9 cellular contexts compared by ENCODE assay signal in genomic region chr19:2495651-2496316, GRCh38. TPM values are rescaled to one million over a fixed set of nuclear protein-coding genes. Genes with fewer than 3 reads are reported as not detected.
DNase-seq lines count a peak whose midpoint lies in the region; ATAC-seq, FAIRE-seq and TF ChIP-seq lines count a peak whose summit lies in the region.
"Had no signal": no experiment of that assay in that cellular context is flagged by ENCODE, and none has a peak within 500 bp of the region (broad histone marks: within the 10 kb centered on the region; RNA-seq: fewer than 3 reads in every experiment).

No MANE protein-coding gene starts in this region.

- 0 out of 2 replicates have a peak, but pooled peaks cover 5% of the 10 kb centered on the region for H3F3A ChIP-seq in GM23338 (replicated peaks; ENCODE audit: low read depth)

- H3K9ac ChIP-seq in iPS-15b (ENCODE audit: low read depth, low read length), result no peak overlapping the region

- H3K4me1 Mint-ChIP-seq in GM23338, result peaks cover 25% of the 10 kb centered on the region; the same call in 2 of the 3 replicates
- H3K4me1 Mint-ChIP-seq in activated naive CD8-positive, alpha-beta T cell treated with anti-CD3 and anti-CD28 coated beads, Interleukin-2, amount 10 ng/mL, durations not matched to agents 7 days and 5 days, result peaks cover 14% of the 10 kb centered on the region

- no peaks in the 10 kb centered on the region for H3K9me3 ChIP-seq in iPS-15b (ENCODE audit: control insufficient read depth, insufficient read depth, low read length)
- no peaks in the 10 kb centered on the region for H3K9me3 ChIP-seq in small intestine (ENCODE audit: control insufficient read depth, low read depth)

- H3K27me3 Mint-ChIP-seq in GM23338 (ENCODE audit: insufficient read depth, low read depth, poor library complexity), result peaks cover 31% of the 10 kb centered on the region
- peaks cover 22% of the 10 kb centered on the region for H3K27me3 Mint-ChIP-seq in activated naive CD8-positive, alpha-beta T cell treated with anti-CD3 and anti-CD28 coated beads, Interleukin-2, amount 10 ng/mL, durations not matched to agents 7 days and 5 days

- 16 to 26% (median 22%) methylated on average over 13 to 16 of the region's 16 CpGs for WGBS in small intestine, 3 donors

- no peaks in the 10 kb centered on the region for H3K9me2 ChIP-seq in GM23338 (ENCODE audit: insufficient read depth)

- H4K20me1 ChIP-seq in GM23338 (replicated peaks; ENCODE audit: insufficient read depth), result no peaks in the 10 kb centered on the region

- H3K27ac Mint-ChIP-seq in GM23338, result no peak overlapping the region
- no peak overlapping the region for H3K27ac Mint-ChIP-seq in activated naive CD8-positive, alpha-beta T cell treated with anti-CD3 and anti-CD28 coated beads, Interleukin-2, amount 10 ng/mL, durations not matched to agents 7 days and 5 days

- H3K4me3 ChIP-seq in GM23338 (peak overlapping the region; percentile 60; the same call in 1 of the 2 replicates), iPS-15b (ENCODE audit: low read depth, low read length) (peak overlapping the region; percentile 52), small intestine (ENCODE audit: low read depth in 1 of 2, low read length in 2 of 2) (no peak overlapping the region)

- H3K4me2 ChIP-seq in GM23338, result peak overlapping the region; percentile 78

- no peak overlapping the region for H2AFZ ChIP-seq in GM23338

- DNase-seq in GM23338 (ENCODE audit: low spot score), result no peak
- DNase-seq in activated naive CD8-positive, alpha-beta T cell treated with anti-CD3 and anti-CD28 coated beads, Interleukin-2, amount 10 ng/mL, durations not matched to agents 7 days and 5 days, result no peak
- DNase-seq in small intestine, result peak; percentile 77
- no peak for DNase-seq in head of caudate nucleus
- no peak for DNase-seq in SHP77 treated with DMSO at 0.1 percent for 48 hours (lab: John Stamatoyannopoulos, UW)
- DNase-seq in NCI-H226, result no peak

- H3K36me3 ChIP-seq in GM23338 (ENCODE audit: insufficient read depth) (no peaks in the 10 kb centered on the region), iPS-15b (ENCODE audit: control insufficient read depth, insufficient read depth, low read length) (no peaks in the 10 kb centered on the region), small intestine (ENCODE audit: control insufficient read depth in 2 of 2, insufficient read depth in 2 of 2, low read length in 2 of 2) (no peaks in the 10 kb centered on the region)

- no peaks in the 10 kb centered on the region for H3K79me2 ChIP-seq in GM23338 (replicated peaks; ENCODE audit: insufficient read depth)

- intact Hi-C loops in head of caudate nucleus (cut with DNase I), result no loop called here

- no peaks in the 10 kb centered on the region for H3K9me3 Mint-ChIP-seq in GM23338
- H3K9me3 Mint-ChIP-seq in activated naive CD8-positive, alpha-beta T cell treated with anti-CD3 and anti-CD28 coated beads, Interleukin-2, amount 10 ng/mL, durations not matched to agents 7 days and 5 days, result no peaks in the 10 kb centered on the region

- no peak for TF ChIP-seq CTCF in GM23338 (conservative IDR thresholded peaks at IDR 0.05; ENCODE audit: low read depth in 2 of 2)

- ATAC-seq in GM23338 (peak; percentile 16), GM18519 (IDR thresholded peaks at IDR 0.05; ENCODE audit: low FRiP score, unreplicated experiment) (no peak)
- ATAC-seq in activated naive CD8-positive, alpha-beta T cell treated with anti-CD3 and anti-CD28 coated beads, Interleukin-2, amount 10 ng/mL, durations not matched to agents 7 days and 5 days (ENCODE audit: low read depth), result no peak

- H3K36me3 Mint-ChIP-seq in GM23338 (ENCODE audit: low read depth), result no peaks in the 10 kb centered on the region
- no peaks in the 10 kb centered on the region for H3K36me3 Mint-ChIP-seq in activated naive CD8-positive, alpha-beta T cell treated with anti-CD3 and anti-CD28 coated beads, Interleukin-2, amount 10 ng/mL, durations not matched to agents 7 days and 5 days

- POLR2A ChIA-PET in activated naive CD8-positive, alpha-beta T cell treated with anti-CD3 and anti-CD28 coated beads, Interleukin-2, amount 10 ng/mL, durations not matched to agents 7 days and 5 days (lab: Charles Lee), result interaction anchor here (0.6 to 7.2 kb wide), 5 partner anchors 19 to 103 kb away, joined by 3 to 63 read pairs (median 6); partner anchors contain the start of gene GADD45B

- peak overlapping the region; percentile 43 for H3K4me3 Mint-ChIP-seq in GM23338
- H3K4me3 Mint-ChIP-seq in activated naive CD8-positive, alpha-beta T cell treated with anti-CD3 and anti-CD28 coated beads, Interleukin-2, amount 10 ng/mL, durations not matched to agents 7 days and 5 days, result peak overlapping the region; percentile 63

- H3K27ac ChIP-seq in GM23338 (ENCODE audit: low read depth), result no peak overlapping the region
- H3K27ac ChIP-seq in small intestine (ENCODE audit: low read depth in 1 of 2, low read length in 1 of 2), result peak overlapping the region; percentile 34 to 88

- FAIRE-seq in small intestine (lab: Jason Lieb, UNC), result no peak
- FAIRE-seq: colon had no signal

- peaks cover 22% of the 10 kb centered on the region for H3K27me3 ChIP-seq in GM23338 (ENCODE audit: insufficient read depth)
- peaks cover 13% of the 10 kb centered on the region for H3K27me3 ChIP-seq in iPS-15b (ENCODE audit: control insufficient read depth, insufficient read depth, low read length)
- no peaks in the 10 kb centered on the region for H3K27me3 ChIP-seq in small intestine (ENCODE audit: control insufficient read depth in 2 of 2, insufficient read depth in 2 of 2, low read length in 2 of 2)

- H3K4me1 ChIP-seq in GM23338 (ENCODE audit: insufficient read depth) (peaks cover 9% of the 10 kb centered on the region; the same call in 1 of the 2 replicates), iPS-15b (ENCODE audit: control insufficient read depth, insufficient read depth, low read length) (peaks cover 7% of the 10 kb centered on the region), small intestine (ENCODE audit: control insufficient read depth in 2 of 2, insufficient read depth in 1 of 2, low read depth in 1 of 2, low read length in 1 of 2) (peaks cover 2 to 6% of the 10 kb centered on the region in 2 donors)

TF ChIP-seq in GM23338, 12 proteins besides CTCF, POLR2A, EP300 and RAD21:
- TF ChIP-seq EZH2 (IDR thresholded peaks at IDR 0.05; ENCODE audit: low read depth, unreplicated experiment) (no peak), CREB1 (CRISPR knock-in tag; IDR thresholded peaks at IDR 0.05; ENCODE audit: low read depth) (no peak), NANOG (IDR thresholded peaks at IDR 0.05; ENCODE audit: borderline replicate concordance) (no peak), EZH2phosphoT487 (IDR thresholded peaks at IDR 0.05; ENCODE audit: unreplicated experiment) (no peak), ZNF114 (CRISPR knock-in tag; IDR thresholded peaks at IDR 0.05) (no peak), ETS1 (IDR thresholded peaks at IDR 0.05) (no peak), JUNB (IDR thresholded peaks at IDR 0.05; ENCODE audit: unreplicated experiment) (no peak), REST (IDR thresholded peaks at IDR 0.05; ENCODE audit: unreplicated experiment) (no peak), ZNF331 (CRISPR knock-in tag; IDR thresholded peaks at IDR 0.05; ENCODE audit: low read depth) (no peak)
TF ChIP-seq in GM23338: peak in this region for 0.

RNA-seq across cellular contexts. Expression of gene GADD45B, which starts 19.9 kb away (rescaled TPM):
- total RNA-seq in GM23338 (2014; rRNA removed; shearing (Covaris generic)), result 12.3 and 15.2 TPM in 2 replicates
- polyA plus RNA-seq in GM23338 (2016; fragmentation: Nextera tagmentation; extraction: Ambion mirVana) (15.8 and 16.6 TPM in 2 replicates), small intestine (10 to 100 TPM; 12.1 to 40.4 (median 17.8) TPM)
- 10 to 100 TPM; 83.1 to 85.4 TPM for total RNA-seq in activated naive CD8-positive, alpha-beta T cell treated with anti-CD3 and anti-CD28 coated beads, Interleukin-2, amount 10 ng/mL, durations not matched to agents 7 days and 5 days

RNA-seq across cellular contexts. Expression of gene LMNB2, which starts 39.0 kb away (rescaled TPM):
- 190 and 255 TPM in 2 replicates for total RNA-seq in GM23338 (2014; rRNA removed; shearing (Covaris generic))
- 40.1 and 40.9 TPM in 2 replicates for polyA plus RNA-seq in GM23338 (2016; fragmentation: Nextera tagmentation; extraction: Ambion mirVana)
- total RNA-seq in activated naive CD8-positive, alpha-beta T cell treated with anti-CD3 and anti-CD28 coated beads, Interleukin-2, amount 10 ng/mL, durations not matched to agents 7 days and 5 days, result 10 to 100 TPM; 74.9 to 83.3 TPM
- 10 to 100 TPM in 1 of 3 donors, 1 to 10 TPM in 2; 7.3 to 69.3 (median 9.8) TPM for polyA plus RNA-seq in small intestine

Comparison
In these comparisons a context has a peak if more than half of its experiments do, and no peak if none do; other contexts are left out.
1. H3K4me3 ChIP-seq: peak in GM23338 (single experiment) and iPS-15b (single experiment); none in small intestine (0 of 2).